1 cellular context compared by ENCODE assay signal in genomic region chr1:22803833-22804232, GRCh38.
TF ChIP-seq lines count a peak whose summit lies in the region.

No MANE protein-coding gene starts in this region.

TF ChIP-seq in H1, 55 proteins besides CTCF, POLR2A, EP300 and RAD21:
- no peak for TF ChIP-seq E2F6 (IDR thresholded peaks at IDR 0.05)
TF ChIP-seq in H1: peak in this region for 0.
